Comparison of ENCODE assay signal across 1 cellular context in genomic region chr16:369866-370436, GRCh38.
TF ChIP-seq lines count a peak whose summit lies in the region.

No MANE protein-coding gene starts in this region.

TF ChIP-seq in HepG2, 621 proteins besides CTCF, POLR2A, EP300 and RAD21 (continues in another document):
- TF ChIP-seq KMT2B (CRISPR knock-in tag; IDR thresholded peaks at IDR 0.05) (0 out of 2 replicates have a peak, but pooled peaks have one; percentile 4), TFDP2 (CRISPR knock-in tag; IDR thresholded peaks at IDR 0.05) (peak; percentile 17; the same call in 1 of the 2 replicates), UBTF (CRISPR knock-in tag; IDR thresholded peaks at IDR 0.05) (peak; percentile 61; the same call in 1 of the 2 replicates), ZSCAN30 (CRISPR knock-in tag; IDR thresholded peaks at IDR 0.05) (no peak), RARA (CRISPR knock-in tag; IDR thresholded peaks at IDR 0.05) (peak; percentile 53; the same call in 1 of the 2 replicates), GLI4 (CRISPR knock-in tag; IDR thresholded peaks at IDR 0.05; ENCODE audit: borderline replicate concordance) (no peak), ATF7-NPFF (CRISPR knock-in tag; IDR thresholded peaks at IDR 0.05; ENCODE audit: low read depth) (no peak), ZNF33A (CRISPR knock-in tag; IDR thresholded peaks at IDR 0.05; ENCODE audit: borderline replicate concordance) (no peak), ZNF263 (CRISPR knock-in tag; IDR thresholded peaks at IDR 0.05) (no peak), PATZ1 (CRISPR knock-in tag; IDR thresholded peaks at IDR 0.05) (0 out of 2 replicates have a peak, but pooled peaks have one; percentile 23), ARNTL (CRISPR knock-in tag; IDR thresholded peaks at IDR 0.05) (no peak), ZNF431 (CRISPR knock-in tag; IDR thresholded peaks at IDR 0.05; ENCODE audit: borderline replicate concordance, low read depth) (no peak), PHF8 (CRISPR knock-in tag; IDR thresholded peaks at IDR 0.05) (0 out of 2 replicates have a peak, but pooled peaks have one; percentile 27), HNRNPL (IDR thresholded peaks at IDR 0.05; ENCODE audit: low read depth, low read length) (0 out of 2 replicates have a peak, but pooled peaks have one; percentile 27), HNRNPUL1 (IDR thresholded peaks at IDR 0.05; ENCODE audit: low read depth, low read length) (no peak), ATF7 (IDR thresholded peaks at IDR 0.05) (no peak), ATF7 (CRISPR knock-in tag; IDR thresholded peaks at IDR 0.05) (no peak), ZNF563 (CRISPR knock-in tag; IDR thresholded peaks at IDR 0.05) (0 out of 2 replicates have a peak, but pooled peaks have one; percentile 33), ZNF546 (CRISPR knock-in tag; conservative IDR thresholded peaks at IDR 0.05) (no peak), ZNF788 (CRISPR knock-in tag; IDR thresholded peaks at IDR 0.05; ENCODE audit: borderline replicate concordance) (no peak), HES4 (CRISPR knock-in tag; IDR thresholded peaks at IDR 0.05; ENCODE audit: borderline replicate concordance) (0 out of 2 replicates have a peak, but pooled peaks have one; percentile 3), E2F5 (CRISPR knock-in tag; conservative IDR thresholded peaks at IDR 0.05) (no peak), HMGXB4 (CRISPR knock-in tag; IDR thresholded peaks at IDR 0.05; ENCODE audit: borderline replicate concordance in 1 of 2, low read depth in 1 of 2) (0 out of 4 replicates have a peak, but pooled peaks of 1 of the 2 experiments have one; percentile 4), ZBTB43 (CRISPR knock-in tag; conservative IDR thresholded peaks at IDR 0.05) (no peak), CHD2 (IDR thresholded peaks at IDR 0.05; ENCODE audit: low read depth, low read length) (0 out of 2 replicates have a peak, but pooled peaks have one; percentile 28), HNRNPH1 (optimal IDR thresholded peaks at IDR 0.05; ENCODE audit: low read depth, low read length) (no peak), HIC2 (CRISPR knock-in tag; IDR thresholded peaks at IDR 0.05; ENCODE audit: low read depth) (no peak), ZBTB37 (CRISPR knock-in tag; IDR thresholded peaks at IDR 0.05) (no peak), ZNF24 (IDR thresholded peaks at IDR 0.05) (no peak), ZNF773 (CRISPR knock-in tag; IDR thresholded peaks at IDR 0.05; ENCODE audit: borderline replicate concordance) (no peak), BCLAF1 (IDR thresholded peaks at IDR 0.05) (no peak), ZFP82 (CRISPR knock-in tag; IDR thresholded peaks at IDR 0.05; ENCODE audit: borderline replicate concordance) (no peak), XBP1 (CRISPR knock-in tag; IDR thresholded peaks at IDR 0.05) (no peak), KLF6 (CRISPR knock-in tag; IDR thresholded peaks at IDR 0.05) (no peak), HIVEP1 (CRISPR knock-in tag; IDR thresholded peaks at IDR 0.05) (no peak), ZNF510 (CRISPR knock-in tag; IDR thresholded peaks at IDR 0.05; ENCODE audit: low read depth) (no peak), ZNF572 (CRISPR knock-in tag; IDR thresholded peaks at IDR 0.05) (no peak), STAT6 (CRISPR knock-in tag; IDR thresholded peaks at IDR 0.05; ENCODE audit: borderline replicate concordance) (no peak), MYC (CRISPR knock-in tag; IDR thresholded peaks at IDR 0.05; ENCODE audit: borderline replicate concordance) (peak; percentile 30; the same call in 1 of the 2 replicates)
